8 cellular contexts compared by ENCODE assay signal in the genomic region with DNA sequence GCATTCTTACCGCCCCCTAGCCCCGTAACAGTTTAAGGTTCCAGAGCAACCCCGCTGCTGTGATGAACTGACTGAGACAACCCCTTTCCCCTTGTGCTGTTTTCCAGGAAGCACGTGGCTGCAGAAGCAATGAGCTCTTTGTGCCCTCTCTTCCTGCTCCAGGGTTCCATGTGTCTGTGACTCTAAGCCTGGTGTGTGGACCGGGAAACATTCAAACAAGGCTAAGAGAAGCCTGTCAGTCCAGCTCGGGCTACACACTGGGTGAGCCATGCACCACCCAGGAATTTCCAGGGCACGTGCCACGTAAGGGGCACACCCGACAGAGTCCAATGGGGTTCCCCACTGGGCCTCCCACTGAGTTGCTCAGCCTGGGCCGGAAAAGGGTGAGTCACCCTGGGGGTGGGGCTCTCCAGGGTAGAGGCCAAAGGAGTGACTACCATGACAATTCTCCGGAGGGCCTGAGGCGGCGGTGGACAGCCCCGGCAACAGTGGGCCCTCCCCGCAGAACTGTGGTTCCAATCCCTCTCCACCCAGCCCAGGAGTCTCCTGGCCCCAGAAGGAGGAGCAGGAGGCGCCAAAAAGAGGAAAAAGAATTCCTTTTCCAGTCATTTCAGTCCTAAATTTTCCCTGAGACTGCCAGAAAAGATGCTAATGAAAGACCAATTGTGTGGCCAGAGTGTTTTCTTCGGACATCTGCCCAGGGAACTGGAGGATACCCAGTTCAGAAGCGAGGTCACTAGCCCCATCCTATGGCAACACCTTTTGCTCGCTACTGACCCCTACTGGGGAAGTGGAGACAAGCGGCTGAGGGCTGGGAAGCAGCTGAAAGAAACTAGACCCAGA.
DNase-seq lines count a peak whose midpoint lies in the region; TF ChIP-seq lines count a peak whose summit lies in the region.

No MANE protein-coding gene starts in this region.

- no peak overlapping the region for H3K4me3 ChIP-seq in LNCaP clone FGC (ENCODE audit: low read depth, low read length)

- H3K27ac ChIP-seq in H9 (ENCODE audit: insufficient read length, low read depth, low read length) (no peak overlapping the region), VCaP (no peak overlapping the region)

- H3K23ac ChIP-seq in H9 (ENCODE audit: insufficient read length, low read depth, low read length), result no peak overlapping the region

- POLR2A ChIA-PET in MCF 10A (lab: Yijun Ruan, JAX), result interaction anchor here (0.6 to 4.4 kb wide), 9 partner anchors 24 to 304 kb away, joined by 3 to 35 read pairs (median 4); partner anchors contain the start of gene SERTAD2

- no peak overlapping the region for H2BK120ac ChIP-seq in H9 (ENCODE audit: low read depth, low read length, poor library complexity, severe bottlenecking)

- no peak overlapping the region for H2BK12ac ChIP-seq in H9 (ENCODE audit: insufficient read length, low read depth, low read length)

- H3K9ac ChIP-seq in H9 (ENCODE audit: extremely low read depth, insufficient read length, low read length), result no peak overlapping the region

- H2AFZ ChIP-seq in H9 (ENCODE audit: low read length), result no peak overlapping the region

- H3T11ph ChIP-seq in H9 (ENCODE audit: low read length), result no peak overlapping the region

- intact Hi-C loops in MCF 10A (cut with micrococcal nuclease), result loop anchor here (1.0 to 10.0 kb wide), 5 partner anchors 24 to 187 kb away; no protein-coding TSS in a partner anchor

- no peak overlapping the region for H2BK20ac ChIP-seq in H9 (ENCODE audit: low read depth, low read length, poor library complexity, severe bottlenecking)

- H3K27ac Mint-ChIP-seq in H9 (no peak overlapping the region), MCF 10A (ENCODE audit: low read depth, unreplicated experiment) (peak overlapping the region; percentile 91)

- H2BK5ac ChIP-seq in H9 (ENCODE audit: insufficient read length, low read length), result no peak overlapping the region

- H3K4ac ChIP-seq in H9 (ENCODE audit: low read depth, low read length), result no peak overlapping the region

- no TSS peak for BruUV-seq in MCF 10A (replicated peaks; lab: Mats Ljungman, UMichigan)

- H3K79me2 ChIP-seq in H9 (ENCODE audit: insufficient read depth, low read length), result no peaks in the 10 kb centered on the region

- H3K79me1 ChIP-seq in H9 (ENCODE audit: insufficient read depth, low read depth, low read length, poor library complexity, severe bottlenecking), result no peaks in the 10 kb centered on the region

- no peak overlapping the region for H3K4me2 ChIP-seq in H9 (ENCODE audit: insufficient read depth, insufficient read length, low read length)

- no peak overlapping the region for H2BK15ac ChIP-seq in H9 (ENCODE audit: low read depth, low read length)

- no peak overlapping the region for H4K8ac ChIP-seq in H9 (replicated peaks; ENCODE audit: insufficient read length, low read depth, low read length)

- H4K20me1 ChIP-seq in H9 (ENCODE audit: control insufficient read depth, insufficient read depth, insufficient read length), result no peaks in the 10 kb centered on the region

- H3K4me1 ChIP-seq in H9 (ENCODE audit: insufficient read depth, low read length), result no peaks in the 10 kb centered on the region

- H3K4me3 Mint-ChIP-seq in H9 (no peak overlapping the region), MCF 10A (ENCODE audit: unreplicated experiment) (peak overlapping the region; percentile 23)

- WGBS in H9 (ENCODE audit: extremely low coverage, insufficient read length, low lambda C conversion rate), result no CpG with 5 or more reads among the region's 20 CpGs

- H3K14ac ChIP-seq in H9 (ENCODE audit: insufficient read depth, low read length), result no peak overlapping the region

- CTCF ChIA-PET in MCF 10A (lab: Yijun Ruan, JAX), result interaction anchor here (0.6 to 1.9 kb wide), 7 partner anchors 8 to 79 kb away, joined by 3 to 8 read pairs (median 4); no protein-coding TSS in a partner anchor

- H3K4me1 Mint-ChIP-seq in H9, result peaks cover 35 to 44% of the 10 kb centered on the region in 2 experiments
- peaks cover 30% of the 10 kb centered on the region for H3K4me1 Mint-ChIP-seq in MCF 10A (ENCODE audit: insufficient read depth, unreplicated experiment)

- H3K18ac ChIP-seq in H9 (ENCODE audit: insufficient read length, low read depth, low read length), result no peak overlapping the region

- H3K36me3 Mint-ChIP-seq in H9 (ENCODE audit: insufficient read depth in 1 of 3, low read depth in 3 of 3) (no peaks in the 10 kb centered on the region), MCF 10A (ENCODE audit: insufficient read depth, unreplicated experiment) (no peaks in the 10 kb centered on the region)

- H4K91ac ChIP-seq in H9 (ENCODE audit: insufficient read length, low read depth, low read length), result no peak overlapping the region

- no peak overlapping the region for H4K5ac ChIP-seq in H9 (ENCODE audit: insufficient read length, low read depth, low read length)

- H3K23me2 ChIP-seq in H9 (ENCODE audit: insufficient read length, low read depth, low read length, poor library complexity, severe bottlenecking), result no peaks in the 10 kb centered on the region

- H3K56ac ChIP-seq in H9 (ENCODE audit: insufficient read length, low read depth, low read length), result no peak overlapping the region

- H3K9me3 Mint-ChIP-seq in H9 (no peaks in the 10 kb centered on the region), MCF 10A (ENCODE audit: unreplicated experiment) (no peaks in the 10 kb centered on the region)

- H3K9me3 ChIP-seq in H9 (ENCODE audit: control insufficient read depth, low read depth, low read length), result no peaks in the 10 kb centered on the region

- H2AK5ac ChIP-seq in H9 (ENCODE audit: insufficient read length, low read length), result no peak overlapping the region

- TF ChIP-seq CTCF in GM12873 (IDR thresholded peaks at IDR 0.05; ENCODE audit: insufficient read depth, low read depth, low read length, missing control alignments) (peak; percentile 98), H9 (conservative IDR thresholded peaks at IDR 0.05) (peak; percentile 95), LNCaP clone FGC (IDR thresholded peaks at IDR 0.05; ENCODE audit: control insufficient read depth, extremely low read depth, insufficient read depth) (peak; percentile 68), VCaP (conservative IDR thresholded peaks at IDR 0.05) (peak; percentile 65), MCF 10A (IDR thresholded peaks at IDR 0.05; ENCODE audit: unreplicated experiment) (peak; percentile 85)

- H3K27me3 Mint-ChIP-seq in H9 (ENCODE audit: low read depth) (peaks cover 23% of the 10 kb centered on the region), MCF 10A (ENCODE audit: insufficient read depth, unreplicated experiment) (no peaks in the 10 kb centered on the region)

- no peaks in the 10 kb centered on the region for H3K27me3 ChIP-seq in H9 (ENCODE audit: insufficient read depth, low read length)

- DNase-seq in H9 (peak; percentile 85), LNCaP clone FGC (ENCODE audit: low read depth) (peak; percentile 10), MCF 10A (ENCODE audit: unreplicated experiment) (peak; percentile 98), islet precursor cell (peak; percentile 90), NCI-H2081 (lab: John Stamatoyannopoulos, UW) (no peak)
- peak; percentile 59 to 78 for DNase-seq in stimulated activated CD4-positive, alpha-beta T cell treated with anti-CD3 and anti-CD28 coated beads, Interleukin-15, amount 100 ng/mL, for 1 hour (ENCODE audit: low read depth in 1 of 2, low spot score in 1 of 2)

Comparison
In these comparisons a context has a peak if more than half of its experiments do, and no peak if none do; other contexts are left out.
1. DNase-seq: peak in H9 (single experiment), LNCaP clone FGC (single experiment), MCF 10A (single experiment), islet precursor cell (single experiment) and stimulated activated CD4-positive, alpha-beta T cell treated with anti-CD3 and anti-CD28 coated beads, Interleukin-15, amount 100 ng/mL, for 1 hour (2 of 2); none in NCI-H2081 (0 of 2).
2. Peak in every context shown above with its lines, with median percentiles within 50 percentile points of each other: CTCF ChIP-seq.